Comparison of ENCODE assay signal across 8 cellular contexts in genomic region chr6:26016326-26017275, GRCh38. TPM values are rescaled to one million over a fixed set of nuclear protein-coding genes. Genes with fewer than 3 reads are reported as not detected.
A peak's percentile ranks its signal among the peaks of the same experiment; 100 is the strongest.
DNase-seq lines count a peak whose midpoint lies in the region; ATAC-seq and TF ChIP-seq lines count a peak whose summit lies in the region.

No MANE protein-coding gene starts in this region.

- intact Hi-C loops in activated T-helper 1 cell treated with anti-CD3 and anti-CD28 coated beads, Interleukin-12 subunit alpha, Interleukin-12 subunit beta, Interleukin-2, Interleukin-4 antibody, amounts not matched to agents 30 ng/mL and 10 ng/mL and 1 ng/mL, durations not matched to agents 14 hours and 24 hours and 36 hours (cut with micrococcal nuclease), result loop anchor here (1.0 kb wide), 2 partner anchors 24 to 54 kb away; partner anchors contain the start of gene TRIM38

- H3K27ac Mint-ChIP-seq in activated T-helper 1 cell treated with anti-CD3 and anti-CD28 coated beads, Interleukin-12 subunit alpha, Interleukin-12 subunit beta, Interleukin-2, Interleukin-4 antibody, amounts not matched to agents 30 ng/mL and 10 ng/mL and 1 ng/mL, durations not matched to agents 14 hours and 24 hours and 36 hours, result peak overlapping the region; percentile 95

- H3K4me1 Mint-ChIP-seq in activated T-helper 1 cell treated with anti-CD3 and anti-CD28 coated beads, Interleukin-12 subunit alpha, Interleukin-12 subunit beta, Interleukin-2, Interleukin-4 antibody, amounts not matched to agents 30 ng/mL and 10 ng/mL and 1 ng/mL, durations not matched to agents 14 hours and 24 hours and 36 hours (ENCODE audit: low read depth), result peaks cover 27% of the 10 kb centered on the region

- peaks cover 2% of the 10 kb centered on the region for H3K36me3 Mint-ChIP-seq in activated T-helper 1 cell treated with anti-CD3 and anti-CD28 coated beads, Interleukin-12 subunit alpha, Interleukin-12 subunit beta, Interleukin-2, Interleukin-4 antibody, amounts not matched to agents 30 ng/mL and 10 ng/mL and 1 ng/mL, durations not matched to agents 14 hours and 24 hours and 36 hours (ENCODE audit: low read depth)

- ATAC-seq in foreskin keratinocyte, result no peak
- ATAC-seq in HG03460 (IDR thresholded peaks at IDR 0.05; ENCODE audit: unreplicated experiment), result no peak

- H3K4me1 ChIP-seq in foreskin keratinocyte, result no peaks in the 10 kb centered on the region

- peak overlapping the region; percentile 82 for H3K4me3 Mint-ChIP-seq in activated T-helper 1 cell treated with anti-CD3 and anti-CD28 coated beads, Interleukin-12 subunit alpha, Interleukin-12 subunit beta, Interleukin-2, Interleukin-4 antibody, amounts not matched to agents 30 ng/mL and 10 ng/mL and 1 ng/mL, durations not matched to agents 14 hours and 24 hours and 36 hours

- H3K27me3 Mint-ChIP-seq in activated T-helper 1 cell treated with anti-CD3 and anti-CD28 coated beads, Interleukin-12 subunit alpha, Interleukin-12 subunit beta, Interleukin-2, Interleukin-4 antibody, amounts not matched to agents 30 ng/mL and 10 ng/mL and 1 ng/mL, durations not matched to agents 14 hours and 24 hours and 36 hours (ENCODE audit: insufficient read depth), result peaks cover 2% of the 10 kb centered on the region

- H3K27ac ChIP-seq in foreskin keratinocyte, result peak overlapping the region; percentile 34

- no peaks in the 10 kb centered on the region for H3K27me3 ChIP-seq in foreskin keratinocyte

- peaks cover 6% of the 10 kb centered on the region for H3K9me3 Mint-ChIP-seq in activated T-helper 1 cell treated with anti-CD3 and anti-CD28 coated beads, Interleukin-12 subunit alpha, Interleukin-12 subunit beta, Interleukin-2, Interleukin-4 antibody, amounts not matched to agents 30 ng/mL and 10 ng/mL and 1 ng/mL, durations not matched to agents 14 hours and 24 hours and 36 hours

- TF ChIP-seq CTCF in foreskin keratinocyte (conservative IDR thresholded peaks at IDR 0.05), result no peak

- peak; percentile 45 for DNase-seq in COLO829 (ENCODE audit: low spot score)
- DNase-seq in activated T-helper 1 cell treated with anti-CD3 and anti-CD28 coated beads, Interleukin-12 subunit alpha, Interleukin-12 subunit beta, Interleukin-2, Interleukin-4 antibody, amounts not matched to agents 30 ng/mL and 10 ng/mL and 1 ng/mL, durations not matched to agents 14 hours and 24 hours and 36 hours (ENCODE audit: low spot score), result no peak
- DNase-seq in foreskin keratinocyte, result no peak
- peak; percentile 50 for DNase-seq in renal cortical epithelial cell (ENCODE audit: low read depth)
- DNase-seq in stimulated activated CD4-positive, alpha-beta T cell treated with anti-CD3 and anti-CD28 coated beads, Interleukin-4, amount 100 ng/mL, for 1 hour, result no peak
- DNase-seq in NCI-H1694 treated with DMSO at 0.1 percent for 48 hours (lab: John Stamatoyannopoulos, UW), result no peak
- DNase-seq in NCI-H2081 (lab: John Stamatoyannopoulos, UW), result no peak

RNA-seq across cellular contexts. Expression of gene TRIM38, which starts 54.0 kb away (rescaled TPM):
- total RNA-seq in activated T-helper 1 cell treated with anti-CD3 and anti-CD28 coated beads, Interleukin-12 subunit alpha, Interleukin-12 subunit beta, Interleukin-2, Interleukin-4 antibody, amounts not matched to agents 30 ng/mL and 10 ng/mL and 1 ng/mL, durations not matched to agents 14 hours and 24 hours and 36 hours, result 24.5 and 25.3 TPM in 2 replicates
- total RNA-seq in foreskin keratinocyte (6.6 and 8.6 TPM in 2 replicates), renal cortical epithelial cell (10.4 and 28.5 TPM in 2 replicates)
- 2.9 and 3.0 TPM in 2 replicates for polyA plus RNA-seq in foreskin keratinocyte

Comparison
In these comparisons a context has a peak if more than half of its experiments do, and no peak if none do; other contexts are left out.
1. DNase-seq: peak in COLO829 (single experiment) and renal cortical epithelial cell (single experiment); none in activated T-helper 1 cell treated with anti-CD3 and anti-CD28 coated beads, Interleukin-12 subunit alpha, Interleukin-12 subunit beta, Interleukin-2, Interleukin-4 antibody, amounts not matched to agents 30 ng/mL and 10 ng/mL and 1 ng/mL, durations not matched to agents 14 hours and 24 hours and 36 hours (single experiment), foreskin keratinocyte (0 of 2), stimulated activated CD4-positive, alpha-beta T cell treated with anti-CD3 and anti-CD28 coated beads, Interleukin-4, amount 100 ng/mL, for 1 hour (single experiment), NCI-H1694 treated with DMSO at 0.1 percent for 48 hours (single experiment) and NCI-H2081 (0 of 2).